In the genomic region with DNA sequence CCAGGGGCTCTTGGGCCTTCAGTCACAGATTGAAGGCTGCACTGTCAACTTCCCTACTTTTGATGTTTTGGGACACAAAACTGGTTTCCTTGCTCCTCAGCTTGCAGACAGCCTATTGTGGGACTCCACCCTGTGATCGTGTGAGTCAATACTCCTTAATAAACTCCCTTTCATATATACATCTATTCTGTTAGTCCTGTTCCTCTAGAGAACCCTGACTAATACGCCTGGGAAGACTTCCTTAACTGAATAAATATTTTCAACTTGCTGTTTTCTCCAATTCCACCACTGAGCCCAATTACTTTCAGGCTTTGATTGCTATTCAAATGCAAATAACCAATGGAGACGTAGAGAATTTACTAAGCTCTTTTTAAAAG, we compare ENCODE assay signal across 16 cellular contexts.
"Had no signal": no experiment of that assay in that cellular context is flagged by ENCODE, and none has a peak within 500 bp of the region (broad histone marks: within the 10 kb centered on the region; RNA-seq: fewer than 3 reads in every experiment).

No MANE protein-coding gene starts in this region.

- H3K36me3 ChIP-seq: pancreas, sigmoid colon had no signal

- ATAC-seq: activated CD8-positive, alpha-beta T cell treated with anti-CD3 and anti-CD28 coated beads for 36 hours; left cardiac atrium; lower lobe of right lung; naive thymus-derived CD4-positive, alpha-beta T cell; pancreas; T-cell had no signal

- H3K27ac Mint-ChIP-seq: activated T-helper 1 cell treated with anti-CD3 and anti-CD28 coated beads, Interleukin-12 subunit alpha, Interleukin-12 subunit beta, Interleukin-2, Interleukin-4 antibody, amounts not matched to agents 30 ng/mL and 10 ng/mL and 1 ng/mL, durations not matched to agents 14 hours and 24 hours and 36 hours had no signal

- H3K27me3 ChIP-seq: pancreas, sigmoid colon, spleen had no signal

- H3K27ac ChIP-seq: coronary artery, lower lobe of right lung, pancreas, sigmoid colon, spleen had no signal

- DNase-seq: activated CD8-positive, alpha-beta T cell treated with anti-CD3 and anti-CD28 coated beads for 36 hours; activated naive CD4-positive, alpha-beta T cell treated with Interleukin-2 at 50 U/mL for 16 hours; amniotic stem cell; caudate nucleus; effector CD4-positive, alpha-beta T cell; left cardiac atrium; lower lobe of right lung; naive thymus-derived CD4-positive, alpha-beta T cell; pancreas; sigmoid colon; spleen; substantia nigra; T-cell; trophoblast cell had no signal

- H3K9me3 Mint-ChIP-seq: activated CD8-positive, alpha-beta T cell treated with anti-CD3 and anti-CD28 coated beads for 36 hours; activated T-helper 1 cell treated with anti-CD3 and anti-CD28 coated beads, Interleukin-12 subunit alpha, Interleukin-12 subunit beta, Interleukin-2, Interleukin-4 antibody, amounts not matched to agents 30 ng/mL and 10 ng/mL and 1 ng/mL, durations not matched to agents 14 hours and 24 hours and 36 hours; naive thymus-derived CD4-positive, alpha-beta T cell; T-cell had no signal

- H3K4me3 Mint-ChIP-seq: activated CD8-positive, alpha-beta T cell treated with anti-CD3 and anti-CD28 coated beads for 36 hours; activated T-helper 1 cell treated with anti-CD3 and anti-CD28 coated beads, Interleukin-12 subunit alpha, Interleukin-12 subunit beta, Interleukin-2, Interleukin-4 antibody, amounts not matched to agents 30 ng/mL and 10 ng/mL and 1 ng/mL, durations not matched to agents 14 hours and 24 hours and 36 hours; naive thymus-derived CD4-positive, alpha-beta T cell; T-cell had no signal

- H3K27me3 Mint-ChIP-seq: activated CD8-positive, alpha-beta T cell treated with anti-CD3 and anti-CD28 coated beads for 36 hours; naive thymus-derived CD4-positive, alpha-beta T cell; T-cell had no signal

- H3K9me3 ChIP-seq: lower lobe of right lung, pancreas, sigmoid colon, spleen had no signal

- H3K4me3 ChIP-seq: coronary artery, lower lobe of right lung, pancreas, sigmoid colon, spleen had no signal

- H3K4me1 ChIP-seq: lower lobe of right lung, pancreas, sigmoid colon had no signal
